ENCODE assay signal across 21 cellular contexts in the genomic region with DNA sequence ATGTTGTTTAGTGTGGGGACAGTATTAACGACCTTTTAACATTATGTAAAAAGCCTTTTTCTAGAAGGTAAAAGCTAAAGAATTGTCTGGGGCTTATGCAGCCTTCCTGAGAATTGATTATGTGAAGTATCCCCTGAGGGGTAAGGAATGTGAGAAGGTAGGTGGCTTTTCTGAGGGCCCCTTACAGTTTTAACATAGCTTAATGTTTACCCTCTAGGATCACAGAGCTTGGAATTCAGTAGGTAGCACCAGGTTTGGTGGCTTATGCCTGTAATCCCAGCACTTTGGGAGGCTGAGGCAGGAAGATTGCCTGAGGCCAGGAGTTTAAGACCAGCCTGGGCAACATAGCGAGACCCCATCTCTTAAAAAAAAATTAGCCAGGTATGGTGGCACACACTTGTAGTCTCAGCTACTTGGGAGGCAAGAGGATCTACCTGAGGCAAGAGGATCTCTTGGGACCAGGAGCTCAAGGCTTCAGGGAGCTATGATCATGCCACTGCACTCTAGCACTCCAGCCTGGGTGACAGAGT.
"Had no signal": no experiment of that assay in that cellular context is flagged by ENCODE, and none has a peak within 500 bp of the region (broad histone marks: within the 10 kb centered on the region; RNA-seq: fewer than 3 reads in every experiment).

No MANE protein-coding gene starts in this region.

- H3K79me2 ChIP-seq: hepatocyte had no signal

- H3K4me3 ChIP-seq: coronary artery, dorsolateral prefrontal cortex, esophagus muscularis mucosa, gastroesophageal sphincter, heart left ventricle, hepatocyte, left lung, lower lobe of right lung had no signal

- DNase-seq: dermis blood vessel endothelial cell; dorsolateral prefrontal cortex; effector CD4-positive, alpha-beta T cell; effector memory CD4-positive, alpha-beta T cell; foreskin keratinocyte; heart left ventricle; hypothalamus; left cardiac atrium; left lung; left ventricle myocardium superior; lower lobe of right lung; mesenchymal stem cell; midbrain had no signal

- H3K27me3 ChIP-seq: foreskin keratinocyte, hepatocyte had no signal

- H3K9me3 ChIP-seq: esophagus muscularis mucosa, gastroesophageal sphincter, heart left ventricle, left lung, lower lobe of right lung had no signal

- H2AFZ ChIP-seq: hepatocyte had no signal

- H3K4me1 ChIP-seq: esophagus muscularis mucosa, foreskin keratinocyte, gastroesophageal sphincter, heart left ventricle, left lung, lower lobe of right lung had no signal

- H3K27ac ChIP-seq: coronary artery, dorsolateral prefrontal cortex, esophagus muscularis mucosa, foreskin keratinocyte, gastroesophageal sphincter, heart left ventricle, hepatocyte, left lung, lower lobe of right lung had no signal

- ATAC-seq: foreskin keratinocyte, gastroesophageal sphincter, heart left ventricle, left cardiac atrium, left lung, left ventricle myocardium superior, lower lobe of right lung had no signal

- H3K4me2 ChIP-seq: hepatocyte had no signal

- H3K36me3 ChIP-seq: esophagus muscularis mucosa, gastroesophageal sphincter, heart left ventricle, left lung, lower lobe of right lung had no signal

- FAIRE-seq: colon, endothelial cell of umbilical vein, islet of Langerhans, keratinocyte had no signal
